ENCODE assay signal across 21 cellular contexts in genomic region chr11:125566235-125566634, GRCh38.
"Had no signal": no experiment of that assay in that cellular context is flagged by ENCODE, and none has a peak within 500 bp of the region (broad histone marks: within the 10 kb centered on the region; RNA-seq: fewer than 3 reads in every experiment).

No MANE protein-coding gene starts in this region.

- H3K9me3 ChIP-seq: gastrocnemius medialis, left lung, lower lobe of right lung, neutrophil, pancreas, stomach, thyroid gland, vagina had no signal

- H3K27ac Mint-ChIP-seq: effector memory CD8-positive, alpha-beta T cell; progenitor cell of endocrine pancreas; stimulated activated effector memory CD8-positive, alpha-beta T cell treated with anti-CD3 and anti-CD28 coated beads, Interleukin-12 subunit alpha, Interleukin-12 subunit beta, amount 100 ng/mL, for 72 hours had no signal

- H3K4me3 Mint-ChIP-seq: effector memory CD8-positive, alpha-beta T cell; stimulated activated effector memory CD8-positive, alpha-beta T cell treated with anti-CD3 and anti-CD28 coated beads, Interleukin-12 subunit alpha, Interleukin-12 subunit beta, amount 100 ng/mL, for 72 hours had no signal

- H3K4me3 ChIP-seq: gastrocnemius medialis, left lung, lower lobe of right lung, pancreas, stomach, thyroid gland, vagina had no signal

- H3K36me3 Mint-ChIP-seq: stimulated activated effector memory CD8-positive, alpha-beta T cell treated with anti-CD3 and anti-CD28 coated beads, Interleukin-12 subunit alpha, Interleukin-12 subunit beta, amount 100 ng/mL, for 72 hours had no signal

- H3K9me3 Mint-ChIP-seq: effector memory CD8-positive, alpha-beta T cell; stimulated activated effector memory CD8-positive, alpha-beta T cell treated with anti-CD3 and anti-CD28 coated beads, Interleukin-12 subunit alpha, Interleukin-12 subunit beta, amount 100 ng/mL, for 72 hours had no signal

- H3K27me3 ChIP-seq: gastrocnemius medialis, left lung, neutrophil, pancreas, stomach, thyroid gland, vagina had no signal

- FAIRE-seq: endometrium, keratinocyte, pancreas had no signal

- H3K27ac ChIP-seq: gastrocnemius medialis, left lung, lower lobe of right lung, neutrophil, pancreas, stomach, thyroid gland, vagina had no signal

- DNase-seq: cerebellar nuclear complex; cortex of kidney; effector memory CD8-positive, alpha-beta T cell; gastrocnemius medialis; head of caudate nucleus; left lung; lower lobe of right lung; pancreas; stimulated activated CD4-positive, alpha-beta T cell treated with anti-CD3 and anti-CD28 coated beads, Interleukin-2, amount 100 ng/mL, for 24 hours; stimulated activated CD4-positive, alpha-beta T cell treated with anti-CD3 and anti-CD28 coated beads, Interleukin-4, amount 100 ng/mL, for 24 hours; stimulated activated naive CD4-positive, alpha-beta T cell treated with Interleukin-2 at 50 U/mL for 16 hours; stomach; thyroid gland; trophoblast cell had no signal

- H3K36me3 ChIP-seq: gastrocnemius medialis, left lung, lower lobe of right lung, neutrophil, pancreas, stomach, thyroid gland, vagina had no signal

- H3K27me3 Mint-ChIP-seq: effector memory CD8-positive, alpha-beta T cell; progenitor cell of endocrine pancreas had no signal

- ATAC-seq: effector memory CD8-positive, alpha-beta T cell; gastrocnemius medialis; left lung; lower lobe of right lung; pancreas; sciatic nerve; stimulated activated effector memory CD8-positive, alpha-beta T cell treated with anti-CD3 and anti-CD28 coated beads, Interleukin-12 subunit alpha, Interleukin-12 subunit beta, amount 100 ng/mL, for 72 hours had no signal
